Comparison of ENCODE assay signal across 22 cellular contexts in the genomic region with DNA sequence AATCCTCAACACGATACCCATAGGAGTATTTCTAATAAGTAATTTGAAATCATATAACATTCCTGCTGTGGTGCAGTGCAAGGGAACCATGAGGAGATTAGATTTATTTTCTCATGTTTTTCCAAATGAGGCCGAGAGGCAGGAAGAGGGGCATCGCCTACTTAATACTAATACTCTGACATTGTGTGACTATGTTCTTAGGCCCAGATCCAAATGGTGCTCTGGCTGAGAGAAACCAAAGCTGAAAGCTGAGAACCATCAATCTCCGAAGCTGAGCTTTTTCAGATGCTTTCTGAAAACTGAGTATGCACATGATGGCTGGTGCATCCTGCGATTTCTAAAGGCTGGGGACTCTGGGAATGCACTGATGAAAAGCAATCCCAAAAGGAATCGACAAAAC.
DNase-seq lines count a peak whose midpoint lies in the region; TF ChIP-seq lines count a peak whose summit lies in the region.
"Had no signal": no experiment of that assay in that cellular context is flagged by ENCODE, and none has a peak within 500 bp of the region (broad histone marks: within the 10 kb centered on the region; RNA-seq: fewer than 3 reads in every experiment).

No MANE protein-coding gene starts in this region.

- H3K79me2 ChIP-seq in ACC112 (ENCODE audit: control insufficient read depth, insufficient read depth, low read length, unreplicated experiment) = no peaks in the 10 kb centered on the region
- no peaks in the 10 kb centered on the region for H3K79me2 ChIP-seq in SK-N-SH (ENCODE audit: insufficient read depth)

- H3K36me3 Mint-ChIP-seq in nephron (ENCODE audit: low read depth) = no peaks in the 10 kb centered on the region
- H3K36me3 Mint-ChIP-seq: activated naive CD4-positive, alpha-beta T cell treated with anti-CD3 and anti-CD28 coated beads, Interleukin-2, amount 50 U/mL, for 24 hours; IgD-negative memory B cell; stimulated activated memory B cell treated with anti-CD40 and anti-IgM and Interleukin-4, amounts not matched to agents 10 μg/mL and 1 μg/mL and 100 μg/mL, for 72 hours; type B pancreatic cell had no signal

- H3K9me3 ChIP-seq in SK-N-SH (no peaks in the 10 kb centered on the region), tibial artery (no peaks in the 10 kb centered on the region)
- H3K9me3 ChIP-seq: colonic mucosa, MG63 had no signal

- H3K27me3 ChIP-seq in ACC112 (ENCODE audit: insufficient read depth, low read length) = no peaks in the 10 kb centered on the region
- H3K27me3 ChIP-seq in SK-N-SH (ENCODE audit: insufficient read depth) = no peaks in the 10 kb centered on the region
- H3K27me3 ChIP-seq in tibial artery = no peaks in the 10 kb centered on the region
- H3K27me3 ChIP-seq: colonic mucosa, MG63 had no signal

- H3K4me3 ChIP-seq in ACC112 (ENCODE audit: low read depth, low read length) (peak overlapping the region; percentile 63), SK-N-SH (ENCODE audit: low read depth in 2 of 2, low read length in 1 of 2) (no peak overlapping the region), tibial artery (no peak overlapping the region)
- H3K4me3 ChIP-seq: colonic mucosa, MG63 had no signal

- H3K27ac ChIP-seq in ACC112 (ENCODE audit: low read depth, low read length) (peak overlapping the region; percentile 70), SK-N-SH (ENCODE audit: low read depth in 2 of 2, low read length in 1 of 2) (peak overlapping the region; percentile 35 to 50; a peak in 2 of 4 replicates), tibial artery (no peak overlapping the region)
- H3K27ac ChIP-seq: colonic mucosa had no signal

- H3K4me3 Mint-ChIP-seq in nephron = no peak overlapping the region
- H3K4me3 Mint-ChIP-seq: activated naive CD4-positive, alpha-beta T cell treated with anti-CD3 and anti-CD28 coated beads, Interleukin-2, amount 50 U/mL, for 24 hours; IgD-negative memory B cell; neural crest cell; stimulated activated memory B cell treated with anti-CD40 and anti-IgM and Interleukin-4, amounts not matched to agents 10 μg/mL and 1 μg/mL and 100 μg/mL, for 72 hours; type B pancreatic cell had no signal

- no peaks in the 10 kb centered on the region for H3K9me3 Mint-ChIP-seq in nephron
- H3K9me3 Mint-ChIP-seq: activated naive CD4-positive, alpha-beta T cell treated with anti-CD3 and anti-CD28 coated beads, Interleukin-2, amount 50 U/mL, for 24 hours; IgD-negative memory B cell; neural crest cell; stimulated activated memory B cell treated with anti-CD40 and anti-IgM and Interleukin-4, amounts not matched to agents 10 μg/mL and 1 μg/mL and 100 μg/mL, for 72 hours; type B pancreatic cell had no signal

- H2AFZ ChIP-seq in ACC112 (ENCODE audit: low read length, unreplicated experiment) (peak overlapping the region; percentile 76), SK-N-SH (ENCODE audit: low read depth) (peak overlapping the region; percentile 69; the same call in 1 of the 2 replicates)

- H4K20me1 ChIP-seq in SK-N-SH (ENCODE audit: insufficient read depth) = no peaks in the 10 kb centered on the region

- DNase-seq in SK-N-SH (no peak), fibroblast of peridontal ligament (ENCODE audit: extremely low read depth) (peak; percentile 18), tibial artery (no peak), NCI-H1436 treated with DMSO at 0.1 percent for 48 hours (lab: John Stamatoyannopoulos, UW) (no peak), KBM-7 (no peak)
- no peak for DNase-seq in stimulated activated CD4-positive, alpha-beta T cell treated with anti-CD3 and anti-CD28 coated beads, Interleukin-4, amount 100 ng/mL, for 1 hour
- DNase-seq: C1 segment of cervical spinal cord, colonic mucosa, GDM1, left colon, MG63, midbrain, NCI-H1694, NCI-H345, T-helper 9 cell had no signal

- H3K36me3 ChIP-seq in ACC112 (ENCODE audit: insufficient read depth, low read length) (no peaks in the 10 kb centered on the region), SK-N-SH (replicated peaks in 1 of 2; ENCODE audit: control insufficient read depth in 1 of 2, insufficient read depth in 2 of 2, low read length in 1 of 2) (no peaks in the 10 kb centered on the region), tibial artery (no peaks in the 10 kb centered on the region)
- H3K36me3 ChIP-seq: colonic mucosa, MG63 had no signal

- in situ Hi-C loops in KBM-7 (cut with MboI; ENCODE audit: low pct_unique_long_range_greater_than_20kb, low sequenced_read_pairs) = no loop called here

- peak overlapping the region; percentile 37 to 76 (median 69) for H3K27ac Mint-ChIP-seq in nephron
- H3K27ac Mint-ChIP-seq: activated naive CD4-positive, alpha-beta T cell treated with anti-CD3 and anti-CD28 coated beads, Interleukin-2, amount 50 U/mL, for 24 hours; IgD-negative memory B cell; stimulated activated memory B cell treated with anti-CD40 and anti-IgM and Interleukin-4, amounts not matched to agents 10 μg/mL and 1 μg/mL and 100 μg/mL, for 72 hours; type B pancreatic cell had no signal

- no peak for TF ChIP-seq EP300 in SK-N-SH (IDR thresholded peaks at IDR 0.05; ENCODE audit: borderline replicate concordance in 1 of 2, low read depth in 1 of 2, low read length in 1 of 2)

- CTCF ChIA-PET in SK-N-SH (lab: Yijun Ruan, JAX) = interaction anchor here (0.9 to 3.1 kb wide), 4 partner anchors 63 to 514 kb away, joined by 3 to 52 read pairs (median 4); no protein-coding TSS in a partner anchor

- H3F3A ChIP-seq in SK-N-SH (replicated peaks; ENCODE audit: insufficient read depth) = no peaks in the 10 kb centered on the region

- peaks cover 38% of the 10 kb centered on the region for H3K4me1 Mint-ChIP-seq in nephron

- intact Hi-C loops in tibial artery (cut with DNase I; ENCODE audit: low total_unique reads) = no loop called here

- no peaks in the 10 kb centered on the region for H3K9me2 ChIP-seq in SK-N-SH

- H3K27me3 Mint-ChIP-seq in nephron (ENCODE audit: low read depth) = peaks cover 13% of the 10 kb centered on the region

- H3K4me1 ChIP-seq in ACC112 (ENCODE audit: control insufficient read depth, insufficient read depth, low read length, unreplicated experiment) (peaks cover 28% of the 10 kb centered on the region), SK-N-SH (ENCODE audit: control insufficient read depth in 1 of 2, insufficient read depth in 2 of 2, low read depth in 1 of 2, low read length in 1 of 2) (peaks cover 0 to 27% of the 10 kb centered on the region in 2 experiments; a peak in 3 of 4 replicates), tibial artery (peaks cover 0 to 23% (median 7%) of the 10 kb centered on the region in 4 donors)
- H3K4me1 ChIP-seq: colonic mucosa had no signal

- POLR2A ChIA-PET in SK-N-SH (lab: Yijun Ruan, JAX) = interaction anchor here (1.3 to 1.6 kb wide), 2 partner anchors 229 to 248 kb away, joined by 3 to 7 read pairs; partner anchors contain the start of gene MAB21L1

- no peak overlapping the region for H3K9ac ChIP-seq in SK-N-SH

- no peak for TF ChIP-seq CTCF in SK-N-SH (IDR thresholded peaks at IDR 0.05)
- TF ChIP-seq CTCF in nephron (IDR thresholded peaks at IDR 0.05; ENCODE audit: unreplicated experiment in 3 of 3) = no peak
- TF ChIP-seq CTCF in tibial artery (IDR thresholded peaks at IDR 0.05) = no peak

- TF ChIP-seq RAD21 in SK-N-SH (IDR thresholded peaks at IDR 0.05; ENCODE audit: low read length) = no peak

- WGBS in SK-N-SH (ENCODE audit: low lambda C conversion rate) = 77% methylated on average over 6 of the region's 6 CpGs

- H3K4me2 ChIP-seq in SK-N-SH = peak overlapping the region; percentile 28; the same call in 1 of the 2 replicates

TF ChIP-seq in SK-N-SH, 30 proteins besides CTCF, POLR2A, EP300 and RAD21 (continues in another document):
- TF ChIP-seq RCOR1 (IDR thresholded peaks at IDR 0.05; ENCODE audit: low read length) = no peak
- TF ChIP-seq, protein P1, sequence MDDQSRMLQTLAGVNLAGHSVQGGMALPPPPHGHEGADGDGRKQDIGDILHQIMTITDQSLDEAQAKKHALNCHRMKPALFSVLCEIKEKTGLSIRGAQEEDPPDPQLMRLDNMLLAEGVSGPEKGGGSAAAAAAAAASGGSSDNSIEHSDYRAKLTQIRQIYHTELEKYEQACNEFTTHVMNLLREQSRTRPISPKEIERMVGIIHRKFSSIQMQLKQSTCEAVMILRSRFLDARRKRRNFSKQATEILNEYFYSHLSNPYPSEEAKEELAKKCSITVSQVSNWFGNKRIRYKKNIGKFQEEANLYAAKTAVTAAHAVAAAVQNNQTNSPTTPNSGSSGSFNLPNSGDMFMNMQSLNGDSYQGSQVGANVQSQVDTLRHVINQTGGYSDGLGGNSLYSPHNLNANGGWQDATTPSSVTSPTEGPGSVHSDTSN (IDR thresholded peaks at IDR 0.05) = no peak
- no peak for TF ChIP-seq ZBTB33 (IDR thresholded peaks at IDR 0.05; ENCODE audit: borderline replicate concordance, low read depth)
- no peak for TF ChIP-seq ELF1 (IDR thresholded peaks at IDR 0.05)
- TF ChIP-seq RXRA (IDR thresholded peaks at IDR 0.05; ENCODE audit: borderline replicate concordance, low read depth) = no peak
- TF ChIP-seq, protein P2, sequence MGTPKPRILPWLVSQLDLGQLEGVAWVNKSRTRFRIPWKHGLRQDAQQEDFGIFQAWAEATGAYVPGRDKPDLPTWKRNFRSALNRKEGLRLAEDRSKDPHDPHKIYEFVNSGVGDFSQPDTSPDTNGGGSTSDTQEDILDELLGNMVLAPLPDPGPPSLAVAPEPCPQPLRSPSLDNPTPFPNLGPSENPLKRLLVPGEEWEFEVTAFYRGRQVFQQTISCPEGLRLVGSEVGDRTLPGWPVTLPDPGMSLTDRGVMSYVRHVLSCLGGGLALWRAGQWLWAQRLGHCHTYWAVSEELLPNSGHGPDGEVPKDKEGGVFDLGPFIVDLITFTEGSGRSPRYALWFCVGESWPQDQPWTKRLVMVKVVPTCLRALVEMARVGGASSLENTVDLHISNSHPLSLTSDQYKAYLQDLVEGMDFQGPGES (IDR thresholded peaks at IDR 0.05; ENCODE audit: low read depth, low read length) = no peak
- no peak for TF ChIP-seq JUND (IDR thresholded peaks at IDR 0.05)
- no peak for TF ChIP-seq YY1 (IDR thresholded peaks at IDR 0.05; ENCODE audit: low read depth)
- TF ChIP-seq MEF2A (IDR thresholded peaks at IDR 0.05; ENCODE audit: borderline replicate concordance, low read depth) = no peak
- no peak for TF ChIP-seq EZH2phosphoT487 (IDR thresholded peaks at IDR 0.05; ENCODE audit: borderline replicate concordance, low read depth)

Comparison
In these comparisons a context has a peak if more than half of its experiments do, and no peak if none do; other contexts are left out.
1. H3K27ac ChIP-seq: peak in ACC112 (single experiment) and SK-N-SH (2 of 2); none in tibial artery (0 of 2).